ENCODE assay signal across 1 cellular context in the genomic region with DNA sequence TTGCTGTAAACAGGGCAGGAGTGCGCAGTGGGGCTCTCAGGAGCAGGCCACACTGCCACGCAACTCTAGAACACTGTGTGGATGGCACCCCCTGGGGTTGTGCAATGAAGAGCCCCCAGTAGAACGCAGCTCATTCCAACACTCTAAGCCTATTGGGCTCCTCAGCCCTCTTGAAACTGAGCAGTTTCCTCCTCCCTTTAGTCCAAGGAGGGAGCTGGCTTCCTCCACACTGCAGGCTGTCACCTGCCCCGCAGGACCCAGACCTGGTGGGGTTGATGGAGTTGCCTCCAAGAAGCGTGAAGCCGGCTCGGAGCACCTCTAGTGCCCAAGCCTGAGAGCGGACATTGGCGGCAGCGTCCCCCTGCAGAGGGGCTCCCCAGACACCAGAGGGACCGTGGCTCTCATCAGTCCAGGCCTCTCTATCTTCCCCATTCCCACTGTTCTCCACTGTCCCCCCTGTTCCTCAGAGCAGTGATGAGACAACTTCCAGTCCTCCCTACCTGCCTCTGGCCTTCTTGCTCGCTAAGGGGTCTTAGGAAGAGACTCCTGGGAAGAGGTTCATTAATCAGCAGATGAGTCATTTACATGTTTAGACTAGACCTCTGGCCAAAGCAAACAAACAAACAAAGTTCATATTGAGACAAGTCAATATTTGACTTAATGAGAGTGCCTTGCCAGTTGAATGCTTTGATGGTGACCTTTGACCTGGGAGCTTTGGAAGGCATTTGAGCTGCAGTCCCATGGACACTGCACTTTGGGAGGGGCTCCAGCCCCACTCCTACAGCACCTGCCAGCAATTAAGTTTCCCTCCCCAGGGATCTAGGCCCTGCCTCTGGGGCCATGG.
TF ChIP-seq lines count a peak whose summit lies in the region.

No MANE protein-coding gene starts in this region.

TF ChIP-seq in HepG2, 621 proteins besides CTCF, POLR2A, EP300 and RAD21 (continued from another document and continues in another):
- TF ChIP-seq, protein P1, sequence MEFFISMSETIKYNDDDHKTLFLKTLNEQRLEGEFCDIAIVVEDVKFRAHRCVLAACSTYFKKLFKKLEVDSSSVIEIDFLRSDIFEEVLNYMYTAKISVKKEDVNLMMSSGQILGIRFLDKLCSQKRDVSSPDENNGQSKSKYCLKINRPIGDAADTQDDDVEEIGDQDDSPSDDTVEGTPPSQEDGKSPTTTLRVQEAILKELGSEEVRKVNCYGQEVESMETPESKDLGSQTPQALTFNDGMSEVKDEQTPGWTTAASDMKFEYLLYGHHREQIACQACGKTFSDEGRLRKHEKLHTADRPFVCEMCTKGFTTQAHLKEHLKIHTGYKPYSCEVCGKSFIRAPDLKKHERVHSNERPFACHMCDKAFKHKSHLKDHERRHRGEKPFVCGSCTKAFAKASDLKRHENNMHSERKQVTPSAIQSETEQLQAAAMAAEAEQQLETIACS (CRISPR knock-in tag; IDR thresholded peaks at IDR 0.05): no peak
- TF ChIP-seq ZFP36L2 (CRISPR knock-in tag; IDR thresholded peaks at IDR 0.05): no peak
- TF ChIP-seq HNRNPLL (IDR thresholded peaks at IDR 0.05; ENCODE audit: low read depth, low read length, poor library complexity, severe bottlenecking): no peak
- no peak; the same call in 1 of the 2 replicates for TF ChIP-seq ZBTB7A (CRISPR knock-in tag; IDR thresholded peaks at IDR 0.05)
- peak; percentile 51; the same call in 1 of the 2 replicates for TF ChIP-seq LCORL (IDR thresholded peaks at IDR 0.05)
- TF ChIP-seq LCORL (CRISPR knock-in tag; IDR thresholded peaks at IDR 0.05): peak; percentile 92
- TF ChIP-seq, protein P2, sequence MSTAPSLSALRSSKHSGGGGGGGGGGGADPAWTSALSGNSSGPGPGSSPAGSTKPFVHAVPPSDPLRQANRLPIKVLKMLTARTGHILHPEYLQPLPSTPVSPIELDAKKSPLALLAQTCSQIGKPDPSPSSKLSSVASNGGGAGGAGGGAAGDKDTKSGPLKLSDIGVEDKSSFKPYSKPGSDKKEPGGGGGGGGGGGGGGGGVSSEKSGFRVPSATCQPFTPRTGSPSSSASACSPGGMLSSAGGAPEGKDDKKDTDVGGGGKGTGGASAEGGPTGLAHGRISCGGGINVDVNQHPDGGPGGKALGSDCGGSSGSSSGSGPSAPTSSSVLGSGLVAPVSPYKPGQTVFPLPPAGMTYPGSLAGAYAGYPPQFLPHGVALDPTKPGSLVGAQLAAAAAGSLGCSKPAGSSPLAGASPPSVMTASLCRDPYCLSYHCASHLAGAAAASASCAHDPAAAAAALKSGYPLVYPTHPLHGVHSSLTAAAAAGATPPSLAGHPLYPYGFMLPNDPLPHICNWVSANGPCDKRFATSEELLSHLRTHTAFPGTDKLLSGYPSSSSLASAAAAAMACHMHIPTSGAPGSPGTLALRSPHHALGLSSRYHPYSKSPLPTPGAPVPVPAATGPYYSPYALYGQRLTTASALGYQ (CRISPR knock-in tag; IDR thresholded peaks at IDR 0.05): peak; percentile 87
- TF ChIP-seq, protein P3, sequence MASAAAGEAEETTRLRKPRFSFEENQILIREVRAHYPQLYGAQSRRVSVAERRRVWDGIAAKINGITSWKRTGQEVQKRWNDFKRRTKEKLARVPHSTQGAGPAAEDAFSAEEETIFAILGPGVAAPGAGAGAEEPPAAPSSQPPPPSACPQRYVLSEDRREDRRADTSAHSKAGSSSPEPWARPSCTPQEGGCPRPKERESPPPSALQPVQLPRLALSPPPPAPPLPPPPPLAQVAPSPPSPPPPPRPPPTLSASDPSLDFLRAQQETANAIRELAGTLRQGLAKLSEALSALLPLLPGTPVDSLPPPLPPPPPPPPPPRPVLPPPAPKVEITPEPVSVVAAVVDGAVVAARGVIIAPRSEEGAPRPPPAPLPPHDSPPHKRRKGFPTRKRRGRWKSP (CRISPR knock-in tag; IDR thresholded peaks at IDR 0.05): peak; percentile 16; the same call in 1 of the 2 replicates
- 0 out of 2 replicates have a peak, but pooled peaks have one; percentile 27 for TF ChIP-seq SSRP1 (CRISPR knock-in tag; IDR thresholded peaks at IDR 0.05)
- TF ChIP-seq REPIN1 (CRISPR knock-in tag; IDR thresholded peaks at IDR 0.05; ENCODE audit: borderline replicate concordance, low read depth): peak; percentile 43; the same call in 1 of the 2 replicates
- TF ChIP-seq ZFP82 (CRISPR knock-in tag; IDR thresholded peaks at IDR 0.05; ENCODE audit: borderline replicate concordance): no peak
- TF ChIP-seq, protein P4, sequence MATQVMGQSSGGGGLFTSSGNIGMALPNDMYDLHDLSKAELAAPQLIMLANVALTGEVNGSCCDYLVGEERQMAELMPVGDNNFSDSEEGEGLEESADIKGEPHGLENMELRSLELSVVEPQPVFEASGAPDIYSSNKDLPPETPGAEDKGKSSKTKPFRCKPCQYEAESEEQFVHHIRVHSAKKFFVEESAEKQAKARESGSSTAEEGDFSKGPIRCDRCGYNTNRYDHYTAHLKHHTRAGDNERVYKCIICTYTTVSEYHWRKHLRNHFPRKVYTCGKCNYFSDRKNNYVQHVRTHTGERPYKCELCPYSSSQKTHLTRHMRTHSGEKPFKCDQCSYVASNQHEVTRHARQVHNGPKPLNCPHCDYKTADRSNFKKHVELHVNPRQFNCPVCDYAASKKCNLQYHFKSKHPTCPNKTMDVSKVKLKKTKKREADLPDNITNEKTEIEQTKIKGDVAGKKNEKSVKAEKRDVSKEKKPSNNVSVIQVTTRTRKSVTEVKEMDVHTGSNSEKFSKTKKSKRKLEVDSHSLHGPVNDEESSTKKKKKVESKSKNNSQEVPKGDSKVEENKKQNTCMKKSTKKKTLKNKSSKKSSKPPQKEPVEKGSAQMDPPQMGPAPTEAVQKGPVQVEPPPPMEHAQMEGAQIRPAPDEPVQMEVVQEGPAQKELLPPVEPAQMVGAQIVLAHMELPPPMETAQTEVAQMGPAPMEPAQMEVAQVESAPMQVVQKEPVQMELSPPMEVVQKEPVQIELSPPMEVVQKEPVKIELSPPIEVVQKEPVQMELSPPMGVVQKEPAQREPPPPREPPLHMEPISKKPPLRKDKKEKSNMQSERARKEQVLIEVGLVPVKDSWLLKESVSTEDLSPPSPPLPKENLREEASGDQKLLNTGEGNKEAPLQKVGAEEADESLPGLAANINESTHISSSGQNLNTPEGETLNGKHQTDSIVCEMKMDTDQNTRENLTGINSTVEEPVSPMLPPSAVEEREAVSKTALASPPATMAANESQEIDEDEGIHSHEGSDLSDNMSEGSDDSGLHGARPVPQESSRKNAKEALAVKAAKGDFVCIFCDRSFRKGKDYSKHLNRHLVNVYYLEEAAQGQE (IDR thresholded peaks at IDR 0.05; ENCODE audit: borderline replicate concordance in 1 of 2, low read depth in 1 of 2, low read length in 2 of 2): peak in 1 of 2 experiments; percentile 38; a peak in 1 of 4 replicates
- no peak for TF ChIP-seq ZNF24 (IDR thresholded peaks at IDR 0.05)
- no peak; a peak in 1 of 4 replicates for TF ChIP-seq KLF16 (CRISPR knock-in tag; IDR thresholded peaks at IDR 0.05)
- no peak for TF ChIP-seq CENPT (CRISPR knock-in tag; IDR thresholded peaks at IDR 0.05; ENCODE audit: low read depth)
- TF ChIP-seq FOXA1 (IDR thresholded peaks at IDR 0.05): peak; percentile 93
- TF ChIP-seq FOXA1 (CRISPR knock-in tag; IDR thresholded peaks at IDR 0.05): peak; percentile 88
- TF ChIP-seq SP140L (CRISPR knock-in tag; IDR thresholded peaks at IDR 0.05; ENCODE audit: borderline replicate concordance): no peak
- peak; percentile 84 for TF ChIP-seq SAP130 (CRISPR knock-in tag; IDR thresholded peaks at IDR 0.05; ENCODE audit: low read depth)
- TF ChIP-seq ZNF557 (CRISPR knock-in tag; IDR thresholded peaks at IDR 0.05): no peak
- peak; percentile 97 for TF ChIP-seq BCL6 (CRISPR knock-in tag; IDR thresholded peaks at IDR 0.05)
- no peak for TF ChIP-seq MAZ (IDR thresholded peaks at IDR 0.05; ENCODE audit: borderline replicate concordance, low read depth, low read length)
- TF ChIP-seq MAZ (CRISPR knock-in tag; IDR thresholded peaks at IDR 0.05; ENCODE audit: low read depth): peak; percentile 60
- TF ChIP-seq, protein P5, sequence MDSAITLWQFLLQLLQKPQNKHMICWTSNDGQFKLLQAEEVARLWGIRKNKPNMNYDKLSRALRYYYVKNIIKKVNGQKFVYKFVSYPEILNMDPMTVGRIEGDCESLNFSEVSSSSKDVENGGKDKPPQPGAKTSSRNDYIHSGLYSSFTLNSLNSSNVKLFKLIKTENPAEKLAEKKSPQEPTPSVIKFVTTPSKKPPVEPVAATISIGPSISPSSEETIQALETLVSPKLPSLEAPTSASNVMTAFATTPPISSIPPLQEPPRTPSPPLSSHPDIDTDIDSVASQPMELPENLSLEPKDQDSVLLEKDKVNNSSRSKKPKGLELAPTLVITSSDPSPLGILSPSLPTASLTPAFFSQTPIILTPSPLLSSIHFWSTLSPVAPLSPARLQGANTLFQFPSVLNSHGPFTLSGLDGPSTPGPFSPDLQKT (CRISPR knock-in tag; IDR thresholded peaks at IDR 0.05; ENCODE audit: borderline replicate concordance): no peak
- TF ChIP-seq, protein P6, sequence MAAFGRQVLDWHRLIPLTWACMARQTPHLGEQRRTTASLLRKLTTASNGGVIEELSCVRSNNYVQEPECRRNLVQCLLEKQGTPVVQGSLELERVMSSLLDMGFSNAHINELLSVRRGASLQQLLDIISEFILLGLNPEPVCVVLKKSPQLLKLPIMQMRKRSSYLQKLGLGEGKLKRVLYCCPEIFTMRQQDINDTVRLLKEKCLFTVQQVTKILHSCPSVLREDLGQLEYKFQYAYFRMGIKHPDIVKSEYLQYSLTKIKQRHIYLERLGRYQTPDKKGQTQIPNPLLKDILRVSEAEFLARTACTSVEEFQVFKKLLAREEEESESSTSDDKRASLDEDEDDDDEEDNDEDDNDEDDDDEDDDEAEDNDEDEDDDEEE (CRISPR knock-in tag; IDR thresholded peaks at IDR 0.05): no peak
- peak; percentile 66 for TF ChIP-seq TEAD3 (CRISPR knock-in tag; optimal IDR thresholded peaks at IDR 0.05; ENCODE audit: borderline replicate concordance)
- TF ChIP-seq THYN1 (CRISPR knock-in tag; IDR thresholded peaks at IDR 0.05; ENCODE audit: borderline replicate concordance, low read depth): no peak
- TF ChIP-seq HMG20A (CRISPR knock-in tag; IDR thresholded peaks at IDR 0.05; ENCODE audit: borderline replicate concordance): peak; percentile 72; the same call in 1 of the 2 replicates
- peak; percentile 62; the same call in 1 of the 2 replicates for TF ChIP-seq ZSCAN25 (CRISPR knock-in tag; IDR thresholded peaks at IDR 0.05)
- TF ChIP-seq, protein P7, sequence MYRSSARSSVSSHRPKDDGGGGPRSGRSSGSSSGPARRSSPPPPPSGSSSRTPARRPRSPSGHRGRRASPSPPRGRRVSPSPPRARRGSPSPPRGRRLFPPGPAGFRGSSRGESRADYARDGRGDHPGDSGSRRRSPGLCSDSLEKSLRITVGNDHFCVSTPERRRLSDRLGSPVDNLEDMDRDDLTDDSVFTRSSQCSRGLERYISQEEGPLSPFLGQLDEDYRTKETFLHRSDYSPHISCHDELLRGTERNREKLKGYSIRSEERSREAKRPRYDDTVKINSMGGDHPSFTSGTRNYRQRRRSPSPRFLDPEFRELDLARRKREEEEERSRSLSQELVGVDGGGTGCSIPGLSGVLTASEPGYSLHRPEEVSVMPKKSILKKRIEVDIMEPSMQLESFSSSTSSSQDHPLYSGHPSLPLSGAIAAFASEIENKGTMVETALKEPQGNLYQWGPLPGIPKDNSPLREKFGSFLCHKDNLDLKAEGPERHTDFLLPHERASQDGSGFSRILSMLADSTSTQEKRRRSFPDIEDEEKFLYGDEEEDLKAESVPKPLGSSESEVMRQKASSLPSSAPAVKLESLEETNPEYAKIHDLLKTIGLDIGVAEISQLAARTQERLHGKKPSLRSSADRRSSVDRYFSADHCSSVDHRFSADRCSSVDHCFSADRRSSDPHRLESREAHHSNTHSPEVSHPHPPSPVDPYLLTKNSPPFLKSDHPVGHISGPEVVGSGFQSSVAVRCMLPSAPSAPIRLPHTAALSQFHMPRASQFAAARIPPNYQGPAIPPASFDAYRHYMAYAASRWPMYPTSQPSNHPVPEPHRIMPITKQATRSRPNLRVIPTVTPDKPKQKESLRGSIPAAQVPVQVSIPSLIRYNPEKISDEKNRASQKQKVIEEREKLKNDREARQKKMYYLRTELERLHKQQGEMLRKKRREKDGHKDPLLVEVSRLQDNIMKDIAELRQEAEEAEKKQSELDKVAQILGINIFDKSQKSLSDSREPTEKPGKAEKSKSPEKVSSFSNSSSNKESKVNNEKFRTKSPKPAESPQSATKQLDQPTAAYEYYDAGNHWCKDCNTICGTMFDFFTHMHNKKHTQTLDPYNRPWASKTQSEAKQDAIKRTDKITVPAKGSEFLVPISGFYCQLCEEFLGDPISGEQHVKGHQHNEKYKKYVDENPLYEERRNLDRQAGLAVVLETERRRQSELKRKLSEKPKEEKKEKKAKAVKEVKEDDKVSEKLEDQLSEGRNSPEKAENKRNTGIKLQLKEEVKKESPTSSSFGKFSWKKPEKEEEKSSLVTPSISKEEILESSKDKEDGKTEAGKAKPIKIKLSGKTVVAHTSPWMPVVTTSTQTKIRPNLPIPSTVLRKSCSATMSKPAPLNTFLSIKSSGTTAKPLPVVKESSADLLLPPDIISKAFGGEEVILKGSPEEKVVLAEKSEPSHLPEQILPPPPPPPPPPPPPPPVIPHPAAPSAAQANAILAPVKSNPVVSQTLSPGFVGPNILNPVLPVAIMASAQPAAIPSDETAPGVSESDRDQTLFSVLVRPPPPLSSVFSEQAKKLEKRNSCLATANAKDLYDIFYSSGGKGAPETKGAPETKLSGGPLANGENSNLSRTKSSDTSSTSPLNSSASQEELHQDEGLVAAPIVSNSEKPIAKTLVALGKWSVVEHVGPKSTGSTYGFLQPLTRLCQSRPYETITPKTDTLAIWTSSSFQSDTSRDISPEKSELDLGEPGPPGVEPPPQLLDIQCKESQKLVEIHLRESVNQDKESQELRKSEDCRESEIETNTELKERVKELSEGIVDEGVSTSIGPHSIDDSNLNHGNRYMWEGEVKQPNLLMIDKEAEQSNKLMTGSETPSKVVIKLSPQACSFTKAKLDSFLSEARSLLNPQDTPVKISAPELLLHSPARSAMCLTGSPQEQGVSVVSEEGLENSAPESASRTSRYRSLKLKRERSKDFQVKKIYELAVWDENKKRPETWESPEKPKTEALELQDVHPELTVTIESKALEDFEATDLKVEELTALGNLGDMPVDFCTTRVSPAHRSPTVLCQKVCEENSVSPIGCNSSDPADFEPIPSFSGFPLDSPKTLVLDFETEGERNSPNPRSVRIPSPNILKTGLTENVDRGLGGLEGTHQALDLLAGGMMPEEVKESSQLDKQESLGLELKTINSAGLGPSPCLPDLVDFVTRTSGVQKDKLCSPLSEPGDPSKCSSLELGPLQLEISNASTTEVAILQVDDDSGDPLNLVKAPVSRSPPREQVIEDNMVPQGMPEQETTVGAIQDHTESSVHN (CRISPR knock-in tag; IDR thresholded peaks at IDR 0.05): no peak
- TF ChIP-seq, protein P8, sequence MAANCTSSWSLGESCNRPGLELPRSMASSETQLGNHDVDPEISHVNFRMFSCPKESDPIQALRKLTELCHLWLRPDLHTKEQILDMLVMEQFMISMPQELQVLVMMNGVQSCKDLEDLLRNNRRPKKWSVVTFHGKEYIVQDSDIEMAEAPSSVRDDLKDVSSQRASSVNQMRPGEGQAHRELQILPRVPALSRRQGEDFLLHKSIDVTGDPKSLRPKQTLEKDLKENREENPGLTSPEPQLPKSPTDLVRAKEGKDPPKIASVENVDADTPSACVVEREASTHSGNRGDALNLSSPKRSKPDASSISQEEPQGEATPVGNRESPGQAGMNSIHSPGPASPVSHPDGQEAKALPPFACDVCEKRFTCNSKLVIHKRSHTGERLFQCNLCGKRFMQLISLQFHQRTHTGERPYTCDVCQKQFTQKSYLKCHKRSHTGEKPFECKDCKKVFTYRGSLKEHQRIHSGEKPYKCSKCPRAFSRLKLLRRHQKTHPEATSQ (CRISPR knock-in tag; IDR thresholded peaks at IDR 0.05; ENCODE audit: borderline replicate concordance): 0 out of 2 replicates have a peak, but pooled peaks have one; percentile 26
- TF ChIP-seq MAFF (IDR thresholded peaks at IDR 0.05; ENCODE audit: low read depth, low read length): no peak
- no peak for TF ChIP-seq TMF1 (CRISPR knock-in tag; IDR thresholded peaks at IDR 0.05; ENCODE audit: low read depth)
- no peak for TF ChIP-seq ZNF563 (CRISPR knock-in tag; IDR thresholded peaks at IDR 0.05)
- peak; percentile 77 for TF ChIP-seq JUND (CRISPR knock-in tag; IDR thresholded peaks at IDR 0.05)
- TF ChIP-seq PRMT3 (CRISPR knock-in tag; IDR thresholded peaks at IDR 0.05; ENCODE audit: borderline replicate concordance, low read depth): no peak; the same call in 1 of the 2 replicates
